14 cellular contexts compared by ENCODE assay signal in genomic region chrX:9788908-9789307, GRCh38. TPM values are rescaled to one million over a fixed set of nuclear protein-coding genes. Genes with fewer than 3 reads are reported as not detected.
DNase-seq lines count a peak whose midpoint lies in the region; ATAC-seq, FAIRE-seq and TF ChIP-seq lines count a peak whose summit lies in the region.
"Had no signal": no experiment of that assay in that cellular context is flagged by ENCODE, and none has a peak within 500 bp of the region (broad histone marks: within the 10 kb centered on the region; RNA-seq: fewer than 3 reads in every experiment).

No MANE protein-coding gene starts in this region.

- POLR2A ChIA-PET in endothelial cell of umbilical vein (lab: Charles Lee): no interaction called here

- H4K20me1 ChIP-seq in GM23338 (replicated peaks; ENCODE audit: insufficient read depth): no peaks in the 10 kb centered on the region; the same call in none of the 2 replicates
- H4K20me1 ChIP-seq in endothelial cell of umbilical vein (replicated peaks; ENCODE audit: control insufficient read depth, extremely low read depth, insufficient read depth, low read length): no peaks in the 10 kb centered on the region
- H4K20me1 ChIP-seq in neural progenitor cell (ENCODE audit: low read depth): peaks cover 16% of the 10 kb centered on the region

- H3K4me1 Mint-ChIP-seq in GM23338 (peaks cover 36% of the 10 kb centered on the region), neural progenitor cell (peaks cover 32% of the 10 kb centered on the region)
- H3K4me1 Mint-ChIP-seq: activated naive CD8-positive, alpha-beta T cell treated with anti-CD3 and anti-CD28 coated beads, Interleukin-2, amount 10 ng/mL, durations not matched to agents 7 days and 5 days; stimulated activated naive CD8-positive, alpha-beta T cell treated with anti-CD3 and anti-CD28 coated beads, Interleukin-15, amount 100 ng/mL, for 72 hours had no signal

- peak; percentile 18 for DNase-seq in GM23338 (ENCODE audit: low spot score)
- DNase-seq in NCI-H226: peak; percentile 39
- peak; percentile 71 for DNase-seq in endothelial cell of umbilical vein (ENCODE audit: low read depth, low spot score)
- no peak for DNase-seq in neural progenitor cell (ENCODE audit: low spot score)
- no peak for DNase-seq in activated naive CD4-positive, alpha-beta T cell treated with Interleukin-2 at 50 U/mL for 16 hours
- DNase-seq in GM03348 (ENCODE audit: low spot score): no peak
- no peak for DNase-seq in C1 segment of cervical spinal cord (lab: John Stamatoyannopoulos, UW)
- DNase-seq: activated naive CD8-positive, alpha-beta T cell treated with anti-CD3 and anti-CD28 coated beads, Interleukin-2, amount 10 ng/mL, durations not matched to agents 7 days and 5 days; effector memory CD8-positive, alpha-beta T cell; KG1; NCI-H82; stimulated activated naive CD8-positive, alpha-beta T cell treated with anti-CD3 and anti-CD28 coated beads, Interleukin-15, amount 100 ng/mL, for 72 hours; SW 1271 had no signal

- no peaks in the 10 kb centered on the region for H3K9me2 ChIP-seq in GM23338 (ENCODE audit: insufficient read depth)

- H3K27ac ChIP-seq in GM23338 (ENCODE audit: low read depth) (peak overlapping the region; percentile 92), endothelial cell of umbilical vein (ENCODE audit: insufficient read depth, low read depth, low read length) (no peak overlapping the region), neural progenitor cell (peak overlapping the region; percentile 30)

- TF ChIP-seq POLR2A in endothelial cell of umbilical vein (IDR thresholded peaks at IDR 0.05; ENCODE audit: low read depth, low read length): no peak

- peak; percentile 97 for FAIRE-seq in endothelial cell of umbilical vein (lab: Jason Lieb, UNC)

- no peaks in the 10 kb centered on the region for H3K9me1 ChIP-seq in endothelial cell of umbilical vein (replicated peaks; ENCODE audit: control insufficient read depth, extremely low read depth, insufficient read depth, low read length)

- H3K9me3 Mint-ChIP-seq in GM23338: no peaks in the 10 kb centered on the region
- peaks cover 16% of the 10 kb centered on the region for H3K9me3 Mint-ChIP-seq in neural progenitor cell
- H3K9me3 Mint-ChIP-seq: activated naive CD8-positive, alpha-beta T cell treated with anti-CD3 and anti-CD28 coated beads, Interleukin-2, amount 10 ng/mL, durations not matched to agents 7 days and 5 days; effector memory CD8-positive, alpha-beta T cell; stimulated activated naive CD8-positive, alpha-beta T cell treated with anti-CD3 and anti-CD28 coated beads, Interleukin-15, amount 100 ng/mL, for 72 hours had no signal

- H3K9ac ChIP-seq in endothelial cell of umbilical vein (replicated peaks; ENCODE audit: extremely low read depth, insufficient read depth, low read length): no peak overlapping the region
- H3K9ac ChIP-seq in neural progenitor cell: no peak overlapping the region

- H3K4me1 ChIP-seq in GM23338 (ENCODE audit: insufficient read depth): peaks cover 38% of the 10 kb centered on the region
- H3K4me1 ChIP-seq in endothelial cell of umbilical vein (ENCODE audit: control insufficient read depth, extremely low read depth, insufficient read depth, low read length): peaks cover 9% of the 10 kb centered on the region
- peaks cover 19% of the 10 kb centered on the region for H3K4me1 ChIP-seq in neural progenitor cell

- H3K36me3 ChIP-seq in GM23338 (ENCODE audit: insufficient read depth) (no peaks in the 10 kb centered on the region), endothelial cell of umbilical vein (ENCODE audit: control insufficient read depth in 2 of 2, extremely low read depth in 1 of 2, insufficient read depth in 2 of 2, low read length in 2 of 2) (no peaks in the 10 kb centered on the region), neural progenitor cell (no peaks in the 10 kb centered on the region)

- H3K4me2 ChIP-seq in GM23338 (peak overlapping the region; percentile 90), endothelial cell of umbilical vein (ENCODE audit: insufficient read depth, low read length) (no peak overlapping the region), neural progenitor cell (peak overlapping the region; percentile 60)

- H3K27me3 ChIP-seq in GM23338 (ENCODE audit: insufficient read depth): peaks cover 13% of the 10 kb centered on the region; the same call in 1 of the 2 replicates
- no peaks in the 10 kb centered on the region for H3K27me3 ChIP-seq in endothelial cell of umbilical vein (ENCODE audit: control insufficient read depth in 2 of 2, insufficient read depth in 2 of 2, low read length in 2 of 2)
- H3K27me3 ChIP-seq in neural progenitor cell: no peaks in the 10 kb centered on the region

- H2AFZ ChIP-seq in GM23338 (no peak overlapping the region), endothelial cell of umbilical vein (ENCODE audit: low read depth, low read length) (no peak overlapping the region), neural progenitor cell (replicated peaks) (no peak overlapping the region)

- TF ChIP-seq CTCF in GM23338 (conservative IDR thresholded peaks at IDR 0.05; ENCODE audit: low read depth in 2 of 2) (no peak), endothelial cell of umbilical vein (IDR thresholded peaks at IDR 0.05; ENCODE audit: extremely low read depth in 1 of 2, insufficient read depth in 1 of 2, low read depth in 1 of 2, low read length in 2 of 2) (no peak), neural progenitor cell (IDR thresholded peaks at IDR 0.05) (no peak)

- H3K27me3 Mint-ChIP-seq in GM23338 (ENCODE audit: insufficient read depth, low read depth, poor library complexity): peaks cover 12% of the 10 kb centered on the region
- H3K27me3 Mint-ChIP-seq in neural progenitor cell (ENCODE audit: insufficient read depth, low read depth): peaks cover 11% of the 10 kb centered on the region

- H3K27ac Mint-ChIP-seq in GM23338 (peak overlapping the region; percentile 92; the same call in 1 of the 2 replicates), neural progenitor cell (peak overlapping the region; percentile 69)
- H3K27ac Mint-ChIP-seq: activated naive CD8-positive, alpha-beta T cell treated with anti-CD3 and anti-CD28 coated beads, Interleukin-2, amount 10 ng/mL, durations not matched to agents 7 days and 5 days; effector memory CD8-positive, alpha-beta T cell; stimulated activated naive CD8-positive, alpha-beta T cell treated with anti-CD3 and anti-CD28 coated beads, Interleukin-15, amount 100 ng/mL, for 72 hours had no signal

- H3F3A ChIP-seq in GM23338 (replicated peaks; ENCODE audit: low read depth) (no peaks in the 10 kb centered on the region), neural progenitor cell (ENCODE audit: low read depth) (no peaks in the 10 kb centered on the region)

- H3K4me3 ChIP-seq in GM23338: peak overlapping the region; percentile 43
- H3K4me3 ChIP-seq in endothelial cell of umbilical vein (replicated peaks in 1 of 3; ENCODE audit: insufficient read depth in 1 of 3, low read depth in 1 of 3, low read length in 3 of 3): no peak overlapping the region
- peak overlapping the region; percentile 14 for H3K4me3 ChIP-seq in neural progenitor cell

- CTCF ChIA-PET in endothelial cell of umbilical vein (lab: Charles Lee): interaction anchor here (0.9 to 3.2 kb wide), 3 partner anchors 21 to 94 kb away, joined by 3 to 9 read pairs (median 7); no protein-coding TSS in a partner anchor

- intact Hi-C loops in endothelial cell of umbilical vein (cut with micrococcal nuclease): loop anchor here (1.0 to 5.0 kb wide), 3 partner anchors 29 to 83 kb away; no protein-coding TSS in a partner anchor

- dilution Hi-C loops in endothelial cell of umbilical vein (cut with MboI; ENCODE audit: extremely low pct_ligation_motif_present, low sequenced_read_pairs): no loop called here

- H3K4me3 Mint-ChIP-seq in GM23338: peak overlapping the region; percentile 86
- peak overlapping the region; percentile 98 for H3K4me3 Mint-ChIP-seq in neural progenitor cell
- H3K4me3 Mint-ChIP-seq: activated naive CD8-positive, alpha-beta T cell treated with anti-CD3 and anti-CD28 coated beads, Interleukin-2, amount 10 ng/mL, durations not matched to agents 7 days and 5 days; effector memory CD8-positive, alpha-beta T cell; stimulated activated naive CD8-positive, alpha-beta T cell treated with anti-CD3 and anti-CD28 coated beads, Interleukin-15, amount 100 ng/mL, for 72 hours had no signal

- H3K9me3 ChIP-seq in endothelial cell of umbilical vein (replicated peaks; ENCODE audit: control insufficient read depth, insufficient read depth, low read length) (no peaks in the 10 kb centered on the region), neural progenitor cell (ENCODE audit: low read depth) (no peaks in the 10 kb centered on the region)

- H3K79me2 ChIP-seq in GM23338 (replicated peaks; ENCODE audit: insufficient read depth) (peaks cover 55% of the 10 kb centered on the region), endothelial cell of umbilical vein (ENCODE audit: control insufficient read depth, insufficient read depth, low read length) (peaks cover 25% of the 10 kb centered on the region), neural progenitor cell (ENCODE audit: low read depth) (peaks cover 83% of the 10 kb centered on the region)

- BruUV-seq in endothelial cell of umbilical vein (replicated peaks; lab: Mats Ljungman, UMichigan): no TSS peak

- H3K36me3 Mint-ChIP-seq in GM23338 (ENCODE audit: low read depth) (peaks cover 8% of the 10 kb centered on the region; the same call in 1 of the 3 replicates), neural progenitor cell (no peaks in the 10 kb centered on the region)
- H3K36me3 Mint-ChIP-seq: activated naive CD8-positive, alpha-beta T cell treated with anti-CD3 and anti-CD28 coated beads, Interleukin-2, amount 10 ng/mL, durations not matched to agents 7 days and 5 days had no signal

- peak; percentile 13 for ATAC-seq in GM23338
- no peak for ATAC-seq in HG03520 (IDR thresholded peaks at IDR 0.05; ENCODE audit: unreplicated experiment)
- ATAC-seq: effector memory CD8-positive, alpha-beta T cell; stimulated activated naive CD8-positive, alpha-beta T cell treated with anti-CD3 and anti-CD28 coated beads, Interleukin-15, amount 100 ng/mL, for 72 hours had no signal

RNA-seq across cellular contexts. Expression of gene SHROOM2, which starts 2.7 kb away (rescaled TPM):
- 15.8 and 16.8 TPM in 2 replicates for total RNA-seq in GM23338 (2014; rRNA removed; shearing (Covaris generic))
- polyA plus RNA-seq in GM23338 (2016; fragmentation: Nextera tagmentation; extraction: Ambion mirVana) (3.2 and 3.5 TPM in 2 replicates), endothelial cell of umbilical vein (3.7 and 3.8 TPM in 2 replicates)
- total RNA-seq in endothelial cell of umbilical vein (10.4 and 11.8 TPM in 2 replicates), neural progenitor cell (ENCODE audit: low replicate concordance) (9.1 and 11.8 TPM in 2 replicates)
- polyA plus RNA-seq in endothelial cell of umbilical vein (2011; cell fraction: cytosol; rRNA removed): 4.0 and 4.2 TPM in 2 replicates
- 8.2 and 9.5 TPM in 2 replicates for polyA plus RNA-seq in endothelial cell of umbilical vein (2011; cell fraction: nucleus; rRNA removed)
- polyA plus RNA-seq in endothelial cell of umbilical vein (2012): 7.1 and 7.9 TPM in 2 replicates
- 6.6 and 6.9 TPM in 2 replicates for polyA minus RNA-seq in endothelial cell of umbilical vein
- not detected for polyA minus RNA-seq in endothelial cell of umbilical vein (2011; cell fraction: cytosol; rRNA and poly(A)+ RNA removed)
- 9.2 and 10.8 TPM in 2 replicates for polyA minus RNA-seq in endothelial cell of umbilical vein (2011; cell fraction: nucleus; rRNA and poly(A)+ RNA removed)
- total RNA-seq: activated naive CD8-positive, alpha-beta T cell treated with anti-CD3 and anti-CD28 coated beads, Interleukin-2, amount 10 ng/mL, durations not matched to agents 7 days and 5 days had no signal

RNA-seq across cellular contexts. Expression of gene GPR143, which starts 23.3 kb away (rescaled TPM):
- total RNA-seq in GM23338 (2014; rRNA removed; shearing (Covaris generic)): 13.0 and 17.2 TPM in 2 replicates
- 7.4 and 9.4 TPM in 2 replicates for polyA plus RNA-seq in GM23338 (2016; fragmentation: Nextera tagmentation; extraction: Ambion mirVana)
- total RNA-seq in endothelial cell of umbilical vein: 9.3 and 9.7 TPM in 2 replicates
- polyA plus RNA-seq in endothelial cell of umbilical vein: 17.7 TPM in 2 replicates
- polyA plus RNA-seq in endothelial cell of umbilical vein (2011; cell fraction: cytosol; rRNA removed): 10.7 and 11.1 TPM in 2 replicates
- polyA plus RNA-seq in endothelial cell of umbilical vein (2011; cell fraction: nucleus; rRNA removed): 9.2 and 9.5 TPM in 2 replicates
- polyA plus RNA-seq in endothelial cell of umbilical vein (2012): 24.0 and 53.7 TPM in 2 replicates
- polyA minus RNA-seq in endothelial cell of umbilical vein: 14.8 and 31.4 TPM in 2 replicates
- not detected for polyA minus RNA-seq in endothelial cell of umbilical vein (2011; cell fraction: cytosol; rRNA and poly(A)+ RNA removed)
- 4.6 and 5.7 TPM in 2 replicates for polyA minus RNA-seq in endothelial cell of umbilical vein (2011; cell fraction: nucleus; rRNA and poly(A)+ RNA removed)
- 10.6 and 13.6 TPM in 2 replicates for total RNA-seq in neural progenitor cell (ENCODE audit: low replicate concordance)
- total RNA-seq: activated naive CD8-positive, alpha-beta T cell treated with anti-CD3 and anti-CD28 coated beads, Interleukin-2, amount 10 ng/mL, durations not matched to agents 7 days and 5 days had no signal

Comparison
In these comparisons a context has a peak if more than half of its experiments do, and no peak if none do; other contexts are left out.
1. DNase-seq: peak in GM23338 (single experiment), NCI-H226 (single experiment) and endothelial cell of umbilical vein (single experiment); none in neural progenitor cell (single experiment), activated naive CD4-positive, alpha-beta T cell treated with Interleukin-2 at 50 U/mL for 16 hours (single experiment), GM03348 (single experiment) and C1 segment of cervical spinal cord (0 of 14).
2. H3K4me3 ChIP-seq: peak in GM23338 (single experiment) and neural progenitor cell (single experiment); none in endothelial cell of umbilical vein (0 of 3).